ENCODE assay signal across 8 cellular contexts in genomic region chr7:1669954-1670893, GRCh38. TPM values are rescaled to one million over a fixed set of nuclear protein-coding genes. Genes with fewer than 3 reads are reported as not detected.
DNase-seq lines count a peak whose midpoint lies in the region; ATAC-seq, FAIRE-seq and TF ChIP-seq lines count a peak whose summit lies in the region.

TSS of gene ELFN1 (plus strand) at chr7:1670277. CDS start at chr7:1744597, 74,320 bp downstream.

- no peaks in the 10 kb centered on the region for H3K36me3 ChIP-seq in GM23338 (ENCODE audit: insufficient read depth)
- H3K36me3 ChIP-seq in K562 (ENCODE audit: control insufficient read depth, insufficient read depth, low read length), result no peaks in the 10 kb centered on the region
- H3K36me3 ChIP-seq in HepG2 (replicated peaks in 1 of 2; ENCODE audit: control insufficient read depth in 1 of 2, insufficient read depth in 2 of 2, low read length in 2 of 2), result no peaks in the 10 kb centered on the region

- H3K27me3 Mint-ChIP-seq in GM23338 (ENCODE audit: insufficient read depth, low read depth, poor library complexity), result peaks cover 47% of the 10 kb centered on the region

- no peak within 1 kb of the TSS for H3K27ac Mint-ChIP-seq in GM23338

- peaks cover 66% of the 10 kb centered on the region for H3K27me3 ChIP-seq in GM23338 (ENCODE audit: insufficient read depth)
- peaks cover 13 to 43% of the 10 kb centered on the region in 2 experiments; a peak in 4 of 5 replicates for H3K27me3 ChIP-seq in K562 (ENCODE audit: control insufficient read depth in 2 of 2, insufficient read depth in 2 of 2, low read length in 2 of 2)
- peaks cover 5 to 50% of the 10 kb centered on the region in 2 experiments; a peak in 4 of 5 replicates for H3K27me3 ChIP-seq in HepG2 (ENCODE audit: control insufficient read depth in 1 of 2, insufficient read depth in 2 of 2, low read length in 2 of 2)

- H3K36me3 Mint-ChIP-seq in GM23338 (ENCODE audit: low read depth), result no peaks in the 10 kb centered on the region

- no peaks in the 10 kb centered on the region for H3K9me1 ChIP-seq in K562 (ENCODE audit: control insufficient read depth, insufficient read depth, low read length)

- H3K9me3 Mint-ChIP-seq in GM23338, result no peaks in the 10 kb centered on the region

- H3K4me1 ChIP-seq in GM23338 (ENCODE audit: insufficient read depth) (peaks cover 12% of the 10 kb centered on the region; the same call in 1 of the 2 replicates), K562 (replicated peaks in 1 of 2; ENCODE audit: control insufficient read depth in 2 of 2, insufficient read depth in 2 of 2, low read length in 2 of 2) (peaks cover 0 to 59% of the 10 kb centered on the region in 2 experiments; a peak in 2 of 5 replicates), HepG2 (ENCODE audit: insufficient read depth, low read length) (peaks cover 22% of the 10 kb centered on the region; the same call in 1 of the 2 replicates)

- 37% methylated on average over 26 of the region's 110 CpGs for WGBS in K562 (ENCODE audit: insufficient coverage, low coverage, missing lambda C conversion rate)
- 10% methylated on average over 39 of the region's 110 CpGs for WGBS in HepG2 (ENCODE audit: low lambda C conversion rate)

- H3K4me2 ChIP-seq in GM23338 (peak within 1 kb of the TSS; percentile 82), K562 (ENCODE audit: insufficient read depth, low read length) (no peak within 1 kb of the TSS), HepG2 (ENCODE audit: low read depth, low read length) (peak within 1 kb of the TSS; percentile 55)

- H3F3A ChIP-seq in GM23338 (replicated peaks; ENCODE audit: low read depth), result no peaks in the 10 kb centered on the region

- in situ Hi-C loops in K562 (cut with MboI) (no loop called here), HepG2 (cut with HindIII; ENCODE audit: extremely low pct_ligation_motif_present, low pct_unique_long_range_greater_than_20kb) (loop anchor here (5.0 kb wide), 2 partner anchors 42 to 87 kb away; no protein-coding TSS in a partner anchor)

- DNase-seq in GM23338 (ENCODE audit: low spot score), result peak; percentile 90
- peak; percentile 57 to 65 (median 60) for DNase-seq in K562 (ENCODE audit: extremely low read depth in 1 of 4, low spot score in 3 of 4)
- DNase-seq in HepG2 (ENCODE audit: low spot score), result no peak
- no peak for DNase-seq in stimulated activated CD4-positive, alpha-beta T cell treated with anti-CD3 and anti-CD28 coated beads, Interleukin-2, amount 100 ng/mL, for 24 hours
- DNase-seq in NOMO-1 treated with dmso at 0.1 percent for 144 hours (lab: John Stamatoyannopoulos, UW; ENCODE audit: unreplicated experiment), result no peak
- no peak for DNase-seq in inferior parietal cortex (ENCODE audit: extremely low spot score)

- H3K4me3 ChIP-seq in GM23338 (peak within 1 kb of the TSS; percentile 65), K562 (no peak within 1 kb of the TSS), HepG2 (replicated peaks in 1 of 3; ENCODE audit: insufficient read depth in 1 of 3, low read depth in 2 of 3, low read length in 3 of 3) (peak within 1 kb of the TSS in 1 of 3 experiments; percentile 46; a peak in 2 of 6 replicates)

- no peaks in the 10 kb centered on the region for H3K79me2 ChIP-seq in GM23338 (replicated peaks; ENCODE audit: insufficient read depth)
- H3K79me2 ChIP-seq in K562 (ENCODE audit: control insufficient read depth, insufficient read depth, low read length), result no peaks in the 10 kb centered on the region
- H3K79me2 ChIP-seq in HepG2 (ENCODE audit: insufficient read depth, low read length), result no peaks in the 10 kb centered on the region

- ATAC-seq in GM23338, result peak; percentile 45
- peak; percentile 22; the same call in 1 of the 3 replicates for ATAC-seq in K562
- ATAC-seq in HepG2, result no peak
- no peak for ATAC-seq in HG02588 (IDR thresholded peaks at IDR 0.05; ENCODE audit: unreplicated experiment)

- H3K9ac ChIP-seq in K562 (ENCODE audit: insufficient read depth in 1 of 2, low read depth in 2 of 2, low read length in 2 of 2), result no peak within 1 kb of the TSS
- H3K9ac ChIP-seq in HepG2 (ENCODE audit: insufficient read depth, low read depth, low read length), result no peak within 1 kb of the TSS

- TF ChIP-seq RAD21 in K562 (CRISPR knock-in tag; conservative IDR thresholded peaks at IDR 0.05 in 1 of 2, IDR thresholded peaks at IDR 0.05 in 1 of 2), result no peak
- no peak for TF ChIP-seq RAD21 in HepG2 (CRISPR knock-in tag; IDR thresholded peaks at IDR 0.05)

- TF ChIP-seq CTCF in 22Rv1 (IDR thresholded peaks at IDR 0.05) (no peak), GM23338 (conservative IDR thresholded peaks at IDR 0.05; ENCODE audit: low read depth in 2 of 2) (no peak), K562 (IDR thresholded peaks at IDR 0.05 in 2 of 3, conservative IDR thresholded peaks at IDR 0.05 in 1 of 3; ENCODE audit: insufficient read depth in 2 of 3, low read depth in 1 of 3, low read length in 3 of 3) (no peak), HepG2 (CRISPR knock-in tag; IDR thresholded peaks at IDR 0.05) (no peak)

- no peak for TF ChIP-seq POLR2A in K562 (conservative IDR thresholded peaks at IDR 0.05)
- no peak for TF ChIP-seq POLR2A in HepG2 (IDR thresholded peaks at IDR 0.05; ENCODE audit: insufficient read depth in 1 of 2, low read depth in 2 of 2, low read length in 2 of 2)

- H4K20me1 ChIP-seq in GM23338 (replicated peaks; ENCODE audit: insufficient read depth), result no peaks in the 10 kb centered on the region
- peaks cover 11% of the 10 kb centered on the region; the same call in 1 of the 2 replicates for H4K20me1 ChIP-seq in K562 (replicated peaks; ENCODE audit: control insufficient read depth, insufficient read depth, low read length)
- H4K20me1 ChIP-seq in HepG2 (ENCODE audit: insufficient read depth, low read length), result no peaks in the 10 kb centered on the region

- no peaks in the 10 kb centered on the region for H3K9me2 ChIP-seq in GM23338 (ENCODE audit: insufficient read depth)

- 0 out of 2 replicates have a peak within 1 kb of the TSS, but pooled peaks have one; percentile 7 for H3K27ac ChIP-seq in 22Rv1
- H3K27ac ChIP-seq in GM23338 (ENCODE audit: low read depth), result no peak within 1 kb of the TSS
- H3K27ac ChIP-seq in K562 (ENCODE audit: extremely low read depth, low read depth, low read length), result no peak within 1 kb of the TSS
- H3K27ac ChIP-seq in HepG2 (ENCODE audit: extremely low read length, insufficient read depth, low read length), result no peak within 1 kb of the TSS

- TF ChIP-seq EP300 in K562 (IDR thresholded peaks at IDR 0.05; ENCODE audit: low read length), result no peak
- no peak for TF ChIP-seq EP300 in HepG2 (IDR thresholded peaks at IDR 0.05; ENCODE audit: low read depth in 2 of 2, low read length in 2 of 2)
- TF ChIP-seq EP300 in HepG2 (CRISPR knock-in tag; IDR thresholded peaks at IDR 0.05; ENCODE audit: borderline replicate concordance), result no peak

- peak within 1 kb of the TSS; percentile 65 for H3K4me3 Mint-ChIP-seq in GM23338

- POLR2A ChIA-PET in K562 (lab: Yijun Ruan, JAX) (no interaction called here), HepG2 (lab: Yijun Ruan, JAX) (no interaction called here)

- FAIRE-seq in K562 (lab: Jason Lieb, UNC), result no peak
- FAIRE-seq in HepG2 (lab: Jason Lieb, UNC), result no peak

- H3K4me1 Mint-ChIP-seq in GM23338, result peaks cover 5% of the 10 kb centered on the region; the same call in 2 of the 3 replicates

- CTCF ChIA-PET in K562 (lab: Yijun Ruan, JAX; ENCODE audit: low intra/inter-chr PET ratio) (no interaction called here), HepG2 (lab: Yijun Ruan, JAX; ENCODE audit: low intra/inter-chr PET ratio, low total read pairs) (no interaction called here)

- H2AFZ ChIP-seq in GM23338, result peak within 1 kb of the TSS; percentile 69; the same call in 1 of the 2 replicates
- H2AFZ ChIP-seq in K562 (ENCODE audit: low read depth, low read length), result no peak within 1 kb of the TSS
- H2AFZ ChIP-seq in HepG2 (ENCODE audit: low read length), result no peak within 1 kb of the TSS

- H3K9me3 ChIP-seq in K562 (replicated peaks; ENCODE audit: control insufficient read depth, insufficient read depth, low read depth, low read length), result no peaks in the 10 kb centered on the region
- no peaks in the 10 kb centered on the region for H3K9me3 ChIP-seq in HepG2 (ENCODE audit: low read length)

- intact Hi-C loops in K562 (cut with micrococcal nuclease) (loop anchor here (10.0 kb wide), 1 partner anchor 675 kb away; no protein-coding TSS in a partner anchor), HepG2 (cut with micrococcal nuclease; ENCODE audit: unreplicated experiment) (no loop called here)

- BruUV-seq in K562 (replicated peaks; lab: Mats Ljungman, UMichigan) (no TSS peak), HepG2 (replicated peaks; lab: Mats Ljungman, UMichigan) (no TSS peak)

RNA-seq across cellular contexts. Expression of gene ELFN1, which starts in this region (rescaled TPM):
- total RNA-seq in GM23338 (2014; rRNA removed; shearing (Covaris generic)), result 3.5 and 5.0 TPM in 2 replicates
- 0.08 and 0.09 TPM in 2 replicates for polyA plus RNA-seq in GM23338 (2016; fragmentation: Nextera tagmentation; extraction: Ambion mirVana)
- 0.25 TPM in 1 of 2 replicates, not detected in the other for total RNA-seq in K562 (2011; cell fraction: chromatin; rRNA removed; ENCODE audit: low replicate concordance)
- total RNA-seq in K562 (2011; cell fraction: nucleolus; rRNA removed), result 0.39 and 0.67 TPM in 2 replicates
- total RNA-seq in K562 (2011; cell fraction: nucleoplasm; rRNA removed), result 0.07 and 0.31 TPM in 2 replicates
- 0.23 and 0.45 TPM in 2 replicates for total RNA-seq in K562 (2014; rRNA removed)
- 0.04 and 0.06 TPM in 2 replicates for total RNA-seq in K562 (2014; rRNA removed; fragmentation: Illumina TruSeq; extraction: Trizol)
- 0.08 and 0.18 TPM in 2 replicates for total RNA-seq in K562 (2015; rRNA removed; fragmentation: Illumina TruSeq; extraction: Trizol)
- 0.45 and 0.64 TPM in 2 replicates for total RNA-seq in K562 (2021)
- 0.13 and 0.41 TPM in 2 replicates for polyA plus RNA-seq in K562 (2011; rRNA removed)
- polyA plus RNA-seq in K562 (2011; cell fraction: cytosol; rRNA removed), result 0.44 and 0.81 TPM in 2 replicates
- 0.26 and 0.31 TPM in 2 replicates for polyA plus RNA-seq in K562 (2011; cell fraction: nucleus; rRNA removed)
- 0.35 and 0.39 TPM in 2 replicates for polyA plus RNA-seq in K562 (2012)
- polyA plus RNA-seq in K562 (2014; fragmentation: Illumina TruSeq; extraction: Trizol), result 0.06 and 0.28 TPM in 2 replicates
- polyA plus RNA-seq in K562 (2014; fragmentation: Nextera tagmentation; extraction: Ambion mirVana), result not detected
- 0.11 and 0.33 TPM in 2 replicates for polyA plus RNA-seq in K562 (2014; rRNA removed)
- polyA minus RNA-seq in K562 (2011; rRNA and poly(A)+ RNA removed), result 0.07 and 0.15 TPM in 2 replicates
- 0.38 and 1.0 TPM in 2 replicates for polyA minus RNA-seq in K562 (2011; cell fraction: cytosol; rRNA and poly(A)+ RNA removed)
- polyA minus RNA-seq in K562 (2011; cell fraction: nucleus; rRNA and poly(A)+ RNA removed), result 0.13 and 0.44 TPM in 2 replicates
- 0.13 and 0.18 TPM in 2 replicates for total RNA-seq in HepG2 (2016; rRNA removed; fragmentation: Illumina TruSeq; extraction: Trizol)
- 0.10 TPM in 1 of 2 replicates, not detected in the other for total RNA-seq in HepG2 (2016; cell fraction: cytosol; rRNA removed; fragmentation: Illumina TruSeq; extraction: Trizol; ENCODE audit: low read depth)
- 0.21 and 0.28 TPM in 2 replicates for total RNA-seq in HepG2 (2016; cell fraction: insoluble cytoplasmic fraction; rRNA removed; fragmentation: Illumina TruSeq; extraction: Trizol)
- total RNA-seq in HepG2 (2016; cell fraction: membrane; rRNA removed; fragmentation: Illumina TruSeq; extraction: Trizol), result 0.10 and 0.12 TPM in 2 replicates
- 0.13 and 0.19 TPM in 2 replicates for total RNA-seq in HepG2 (2016; cell fraction: nucleus; rRNA removed; fragmentation: Illumina TruSeq; extraction: Trizol)
- polyA plus RNA-seq in HepG2 (2011; rRNA removed), result 0.13 and 1.5 TPM in 2 replicates
- polyA plus RNA-seq in HepG2 (2011; cell fraction: cytosol; rRNA removed), result 0.32 and 1.0 TPM in 2 replicates
- 0.48 and 1.6 TPM in 2 replicates for polyA plus RNA-seq in HepG2 (2011; cell fraction: nucleus; rRNA removed)
- polyA plus RNA-seq in HepG2 (2012), result 0.28 and 1.0 TPM in 2 replicates
- 0.03 and 0.05 TPM in 2 replicates for polyA plus RNA-seq in HepG2 (2016; cell fraction: cytosol; fragmentation: Illumina TruSeq; extraction: Trizol; ENCODE audit: low read depth)
- polyA plus RNA-seq in HepG2 (2016; cell fraction: insoluble cytoplasmic fraction; fragmentation: Illumina TruSeq; extraction: Trizol; ENCODE audit: low read depth), result 0.22 and 0.29 TPM in 2 replicates
- 0.09 and 0.12 TPM in 2 replicates for polyA plus RNA-seq in HepG2 (2016; cell fraction: membrane; fragmentation: Illumina TruSeq; extraction: Trizol; ENCODE audit: low read depth)
- polyA plus RNA-seq in HepG2 (2016; cell fraction: nucleus; fragmentation: Illumina TruSeq; extraction: Trizol; ENCODE audit: insufficient read depth, low read depth), result 0.27 and 0.31 TPM in 2 replicates
- 0.21 and 0.50 TPM in 2 replicates for polyA minus RNA-seq in HepG2 (2011; rRNA and poly(A)+ RNA removed; ENCODE audit: low replicate concordance)
- polyA minus RNA-seq in HepG2 (2011; cell fraction: cytosol; rRNA and poly(A)+ RNA removed), result 0.18 and 1.1 TPM in 2 replicates
- polyA minus RNA-seq in HepG2 (2011; cell fraction: nucleus; rRNA and poly(A)+ RNA removed), result 0.13 and 0.50 TPM in 2 replicates

Comparison
In these comparisons a context has a peak if more than half of its experiments do, and no peak if none do; other contexts are left out.
1. ATAC-seq: peak in GM23338 (single experiment) and K562 (single experiment); none in HepG2 (single experiment) and HG02588 (single experiment).
2. DNase-seq: peak in GM23338 (single experiment) and K562 (4 of 4); none in HepG2 (single experiment), stimulated activated CD4-positive, alpha-beta T cell treated with anti-CD3 and anti-CD28 coated beads, Interleukin-2, amount 100 ng/mL, for 24 hours (0 of 2), NOMO-1 treated with dmso at 0.1 percent for 144 hours (single experiment) and inferior parietal cortex (single experiment).